Comparison of ENCODE assay signal across 2 cellular contexts in genomic region chr10:18472977-18473376, GRCh38.
TF ChIP-seq lines count a peak whose summit lies in the region.

No MANE protein-coding gene starts in this region.

TF ChIP-seq in SK-N-SH, 30 proteins besides CTCF, POLR2A, EP300 and RAD21 (continued from another document):
- no peak for TF ChIP-seq ZBTB33 (IDR thresholded peaks at IDR 0.05; ENCODE audit: borderline replicate concordance, low read depth)
- TF ChIP-seq RFX5 (IDR thresholded peaks at IDR 0.05; ENCODE audit: low read length), result no peak
- no peak for TF ChIP-seq JUND (IDR thresholded peaks at IDR 0.05)
- TF ChIP-seq FOSL2 (IDR thresholded peaks at IDR 0.05; ENCODE audit: borderline replicate concordance, low read depth), result no peak
- TF ChIP-seq TEAD4 (IDR thresholded peaks at IDR 0.05; ENCODE audit: borderline replicate concordance, insufficient read depth), result no peak
TF ChIP-seq in SK-N-SH: peak in this region for 0.

TF ChIP-seq in SK-N-SH treated with all-trans-retinoic acid at 6 μM for 48 hours, 23 proteins besides CTCF, POLR2A, EP300 and RAD21 (continued from another document):
- no peak for TF ChIP-seq TSHZ2 (CRISPR knock-in tag; IDR thresholded peaks at IDR 0.05)
- TF ChIP-seq SNAI2 (CRISPR knock-in tag; IDR thresholded peaks at IDR 0.05), result no peak
TF ChIP-seq in SK-N-SH treated with all-trans-retinoic acid at 6 μM for 48 hours: peak in this region for 0.
